1 cellular context compared by ENCODE assay signal in genomic region chr2:64649013-64649484, GRCh38.
TF ChIP-seq lines count a peak whose summit lies in the region.

No MANE protein-coding gene starts in this region.

TF ChIP-seq in GM12878, 131 proteins besides CTCF, POLR2A, EP300 and RAD21:
- TF ChIP-seq TBL1XR1 (IDR thresholded peaks at IDR 0.05; ENCODE audit: low read depth, low read length) (no peak), IRF4 (IDR thresholded peaks at IDR 0.05; ENCODE audit: low read depth, low read length) (no peak), RELB (IDR thresholded peaks at IDR 0.05; ENCODE audit: low read depth) (0 out of 2 replicates have a peak, but pooled peaks have one; percentile 38), MTA2 (IDR thresholded peaks at IDR 0.05; ENCODE audit: low read depth) (0 out of 2 replicates have a peak, but pooled peaks have one; percentile 14)
